ENCODE assay signal across 1 cellular context in the genomic region with DNA sequence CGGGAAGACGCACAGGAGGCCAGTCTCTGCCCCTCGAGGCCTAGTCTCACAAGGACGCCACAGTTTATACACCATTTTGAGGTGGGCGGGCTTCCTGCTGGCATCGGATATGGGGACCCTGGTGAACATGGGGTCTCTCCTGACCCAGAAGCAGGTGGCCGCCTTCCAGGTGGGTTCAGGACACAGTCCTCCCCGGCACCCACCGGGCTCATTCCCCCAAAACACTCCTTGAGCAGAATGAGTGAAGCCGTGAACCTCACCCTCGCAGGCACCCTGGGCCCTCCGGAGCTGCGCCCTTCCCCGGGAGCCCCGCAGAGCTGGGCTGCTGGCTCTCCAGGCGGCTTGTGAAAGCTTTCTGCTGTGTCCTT.
TF ChIP-seq lines count a peak whose summit lies in the region.

No MANE protein-coding gene starts in this region.

TF ChIP-seq in GM23338, 12 proteins besides CTCF, POLR2A, EP300 and RAD21 (continued from another document):
- TF ChIP-seq, protein P1, sequence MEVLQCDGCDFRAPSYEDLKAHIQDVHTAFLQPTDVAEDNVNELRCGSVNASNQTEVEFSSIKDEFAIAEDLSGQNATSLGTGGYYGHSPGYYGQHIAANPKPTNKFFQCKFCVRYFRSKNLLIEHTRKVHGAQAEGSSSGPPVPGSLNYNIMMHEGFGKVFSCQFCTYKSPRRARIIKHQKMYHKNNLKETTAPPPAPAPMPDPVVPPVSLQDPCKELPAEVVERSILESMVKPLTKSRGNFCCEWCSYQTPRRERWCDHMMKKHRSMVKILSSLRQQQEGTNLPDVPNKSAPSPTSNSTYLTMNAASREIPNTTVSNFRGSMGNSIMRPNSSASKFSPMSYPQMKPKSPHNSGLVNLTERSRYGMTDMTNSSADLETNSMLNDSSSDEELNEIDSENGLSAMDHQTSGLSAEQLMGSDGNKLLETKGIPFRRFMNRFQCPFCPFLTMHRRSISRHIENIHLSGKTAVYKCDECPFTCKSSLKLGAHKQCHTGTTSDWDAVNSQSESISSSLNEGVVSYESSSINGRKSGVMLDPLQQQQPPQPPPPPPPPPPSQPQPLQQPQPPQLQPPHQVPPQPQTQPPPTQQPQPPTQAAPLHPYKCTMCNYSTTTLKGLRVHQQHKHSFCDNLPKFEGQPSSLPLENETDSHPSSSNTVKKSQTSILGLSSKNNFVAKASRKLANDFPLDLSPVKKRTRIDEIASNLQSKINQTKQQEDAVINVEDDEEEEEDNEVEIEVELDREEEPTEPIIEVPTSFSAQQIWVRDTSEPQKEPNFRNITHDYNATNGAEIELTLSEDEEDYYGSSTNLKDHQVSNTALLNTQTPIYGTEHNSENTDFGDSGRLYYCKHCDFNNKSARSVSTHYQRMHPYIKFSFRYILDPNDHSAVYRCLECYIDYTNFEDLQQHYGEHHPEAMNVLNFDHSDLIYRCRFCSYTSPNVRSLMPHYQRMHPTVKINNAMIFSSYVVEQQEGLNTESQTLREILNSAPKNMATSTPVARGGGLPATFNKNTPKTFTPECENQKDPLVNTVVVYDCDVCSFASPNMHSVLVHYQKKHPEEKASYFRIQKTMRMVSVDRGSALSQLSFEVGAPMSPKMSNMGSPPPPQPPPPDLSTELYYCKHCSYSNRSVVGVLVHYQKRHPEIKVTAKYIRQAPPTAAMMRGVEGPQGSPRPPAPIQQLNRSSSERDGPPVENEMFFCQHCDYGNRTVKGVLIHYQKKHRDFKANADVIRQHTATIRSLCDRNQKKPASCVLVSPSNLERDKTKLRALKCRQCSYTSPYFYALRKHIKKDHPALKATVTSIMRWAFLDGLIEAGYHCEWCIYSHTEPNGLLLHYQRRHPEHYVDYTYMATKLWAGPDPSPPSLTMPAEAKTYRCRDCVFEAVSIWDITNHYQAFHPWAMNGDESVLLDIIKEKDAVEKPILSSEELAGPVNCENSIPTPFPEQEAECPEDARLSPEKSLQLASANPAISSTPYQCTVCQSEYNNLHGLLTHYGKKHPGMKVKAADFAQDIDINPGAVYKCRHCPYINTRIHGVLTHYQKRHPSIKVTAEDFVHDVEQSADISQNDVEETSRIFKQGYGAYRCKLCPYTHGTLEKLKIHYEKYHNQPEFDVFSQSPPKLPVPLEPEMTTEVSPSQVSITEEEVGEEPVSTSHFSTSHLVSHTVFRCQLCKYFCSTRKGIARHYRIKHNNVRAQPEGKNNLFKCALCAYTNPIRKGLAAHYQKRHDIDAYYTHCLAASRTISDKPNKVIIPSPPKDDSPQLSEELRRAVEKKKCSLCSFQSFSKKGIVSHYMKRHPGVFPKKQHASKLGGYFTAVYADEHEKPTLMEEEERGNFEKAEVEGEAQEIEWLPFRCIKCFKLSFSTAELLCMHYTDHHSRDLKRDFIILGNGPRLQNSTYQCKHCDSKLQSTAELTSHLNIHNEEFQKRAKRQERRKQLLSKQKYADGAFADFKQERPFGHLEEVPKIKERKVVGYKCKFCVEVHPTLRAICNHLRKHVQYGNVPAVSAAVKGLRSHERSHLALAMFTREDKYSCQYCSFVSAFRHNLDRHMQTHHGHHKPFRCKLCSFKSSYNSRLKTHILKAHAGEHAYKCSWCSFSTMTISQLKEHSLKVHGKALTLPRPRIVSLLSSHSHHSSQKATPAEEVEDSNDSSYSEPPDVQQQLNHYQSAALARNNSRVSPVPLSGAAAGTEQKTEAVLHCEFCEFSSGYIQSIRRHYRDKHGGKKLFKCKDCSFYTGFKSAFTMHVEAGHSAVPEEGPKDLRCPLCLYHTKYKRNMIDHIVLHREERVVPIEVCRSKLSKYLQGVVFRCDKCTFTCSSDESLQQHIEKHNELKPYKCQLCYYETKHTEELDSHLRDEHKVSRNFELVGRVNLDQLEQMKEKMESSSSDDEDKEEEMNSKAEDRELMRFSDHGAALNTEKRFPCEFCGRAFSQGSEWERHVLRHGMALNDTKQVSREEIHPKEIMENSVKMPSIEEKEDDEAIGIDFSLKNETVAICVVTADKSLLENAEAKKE (CRISPR knock-in tag; IDR thresholded peaks at IDR 0.05), result no peak
- TF ChIP-seq NANOG (IDR thresholded peaks at IDR 0.05; ENCODE audit: borderline replicate concordance) (no peak), EZH2phosphoT487 (IDR thresholded peaks at IDR 0.05; ENCODE audit: unreplicated experiment) (no peak), ZNF114 (CRISPR knock-in tag; IDR thresholded peaks at IDR 0.05) (no peak), STAT1 (IDR thresholded peaks at IDR 0.05; ENCODE audit: unreplicated experiment) (no peak), POLR2AphosphoS5 (IDR thresholded peaks at IDR 0.05; ENCODE audit: low read depth) (no peak), ZNF331 (CRISPR knock-in tag; IDR thresholded peaks at IDR 0.05; ENCODE audit: low read depth) (no peak), CREB1 (CRISPR knock-in tag; IDR thresholded peaks at IDR 0.05; ENCODE audit: low read depth) (no peak), EZH2 (IDR thresholded peaks at IDR 0.05; ENCODE audit: low read depth, unreplicated experiment) (no peak)
- TF ChIP-seq, protein P2, sequence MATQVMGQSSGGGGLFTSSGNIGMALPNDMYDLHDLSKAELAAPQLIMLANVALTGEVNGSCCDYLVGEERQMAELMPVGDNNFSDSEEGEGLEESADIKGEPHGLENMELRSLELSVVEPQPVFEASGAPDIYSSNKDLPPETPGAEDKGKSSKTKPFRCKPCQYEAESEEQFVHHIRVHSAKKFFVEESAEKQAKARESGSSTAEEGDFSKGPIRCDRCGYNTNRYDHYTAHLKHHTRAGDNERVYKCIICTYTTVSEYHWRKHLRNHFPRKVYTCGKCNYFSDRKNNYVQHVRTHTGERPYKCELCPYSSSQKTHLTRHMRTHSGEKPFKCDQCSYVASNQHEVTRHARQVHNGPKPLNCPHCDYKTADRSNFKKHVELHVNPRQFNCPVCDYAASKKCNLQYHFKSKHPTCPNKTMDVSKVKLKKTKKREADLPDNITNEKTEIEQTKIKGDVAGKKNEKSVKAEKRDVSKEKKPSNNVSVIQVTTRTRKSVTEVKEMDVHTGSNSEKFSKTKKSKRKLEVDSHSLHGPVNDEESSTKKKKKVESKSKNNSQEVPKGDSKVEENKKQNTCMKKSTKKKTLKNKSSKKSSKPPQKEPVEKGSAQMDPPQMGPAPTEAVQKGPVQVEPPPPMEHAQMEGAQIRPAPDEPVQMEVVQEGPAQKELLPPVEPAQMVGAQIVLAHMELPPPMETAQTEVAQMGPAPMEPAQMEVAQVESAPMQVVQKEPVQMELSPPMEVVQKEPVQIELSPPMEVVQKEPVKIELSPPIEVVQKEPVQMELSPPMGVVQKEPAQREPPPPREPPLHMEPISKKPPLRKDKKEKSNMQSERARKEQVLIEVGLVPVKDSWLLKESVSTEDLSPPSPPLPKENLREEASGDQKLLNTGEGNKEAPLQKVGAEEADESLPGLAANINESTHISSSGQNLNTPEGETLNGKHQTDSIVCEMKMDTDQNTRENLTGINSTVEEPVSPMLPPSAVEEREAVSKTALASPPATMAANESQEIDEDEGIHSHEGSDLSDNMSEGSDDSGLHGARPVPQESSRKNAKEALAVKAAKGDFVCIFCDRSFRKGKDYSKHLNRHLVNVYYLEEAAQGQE (IDR thresholded peaks at IDR 0.05; ENCODE audit: unreplicated experiment), result no peak
- TF ChIP-seq, protein P3, sequence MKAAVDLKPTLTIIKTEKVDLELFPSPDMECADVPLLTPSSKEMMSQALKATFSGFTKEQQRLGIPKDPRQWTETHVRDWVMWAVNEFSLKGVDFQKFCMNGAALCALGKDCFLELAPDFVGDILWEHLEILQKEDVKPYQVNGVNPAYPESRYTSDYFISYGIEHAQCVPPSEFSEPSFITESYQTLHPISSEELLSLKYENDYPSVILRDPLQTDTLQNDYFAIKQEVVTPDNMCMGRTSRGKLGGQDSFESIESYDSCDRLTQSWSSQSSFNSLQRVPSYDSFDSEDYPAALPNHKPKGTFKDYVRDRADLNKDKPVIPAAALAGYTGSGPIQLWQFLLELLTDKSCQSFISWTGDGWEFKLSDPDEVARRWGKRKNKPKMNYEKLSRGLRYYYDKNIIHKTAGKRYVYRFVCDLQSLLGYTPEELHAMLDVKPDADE (IDR thresholded peaks at IDR 0.05), result no peak
